In genomic region chr12:123232807-123233504, GRCh38 we compare ENCODE assay signal across 1 cellular context.
A peak's percentile ranks its signal among the peaks of the same experiment; 100 is the strongest.
TF ChIP-seq lines count a peak whose summit lies in the region.

Gene MPHOSPH9, minus strand, starts transcription at chr12:123233141. Its CDS starts 2,777 bp downstream, at chr12:123230364.
Gene MTRFR, plus strand, starts transcription at chr12:123233436. Its CDS starts 20,239 bp downstream, at chr12:123253675.

TF ChIP-seq in GM12878, 131 proteins besides CTCF, POLR2A, EP300 and RAD21 (continued from another document and continues in another):
- TF ChIP-seq NKRF (conservative IDR thresholded peaks at IDR 0.05) (peak; percentile 94), E2F4 (IDR thresholded peaks at IDR 0.05; ENCODE audit: low read depth, low read length) (peak; percentile 77), GATAD2B (conservative IDR thresholded peaks at IDR 0.05; ENCODE audit: low read depth) (peak; percentile 68; the same call in 1 of the 2 replicates), MTA2 (IDR thresholded peaks at IDR 0.05; ENCODE audit: low read depth) (no peak; the same call in 1 of the 2 replicates), CHD2 (IDR thresholded peaks at IDR 0.05; ENCODE audit: borderline replicate concordance, low read depth, low read length) (peak; percentile 90), NBN (IDR thresholded peaks at IDR 0.05) (peak; percentile 97), NR2F1 (conservative IDR thresholded peaks at IDR 0.05) (peak; percentile 97), BHLHE40 (IDR thresholded peaks at IDR 0.05; ENCODE audit: borderline replicate concordance in 1 of 2, low read depth in 2 of 2, low read length in 1 of 2) (peak in 1 of 2 experiments; percentile 57; a peak in 2 of 4 replicates), ASH2L (IDR thresholded peaks at IDR 0.05; ENCODE audit: borderline replicate concordance, low read depth) (no peak), NFXL1 (IDR thresholded peaks at IDR 0.05; ENCODE audit: borderline replicate concordance) (no peak), IRF5 (IDR thresholded peaks at IDR 0.05; ENCODE audit: borderline replicate concordance) (no peak), RAD51 (IDR thresholded peaks at IDR 0.05) (peak; percentile 66; the same call in 1 of the 2 replicates), ZNF687 (IDR thresholded peaks at IDR 0.05) (peak; percentile 96), MLLT1 (IDR thresholded peaks at IDR 0.05) (no peak; the same call in 1 of the 2 replicates), PML (IDR thresholded peaks at IDR 0.05; ENCODE audit: low read length) (peak; percentile 100), SIN3A (IDR thresholded peaks at IDR 0.05; ENCODE audit: low read depth, low read length) (peak; percentile 68), ATF3 (IDR thresholded peaks at IDR 0.05; ENCODE audit: borderline replicate concordance, extremely low read depth, low read depth, low read length) (no peak), SUPT20H (IDR thresholded peaks at IDR 0.05; ENCODE audit: borderline replicate concordance, control insufficient read depth, low read depth, low read length) (no peak), MAX (IDR thresholded peaks at IDR 0.05; ENCODE audit: low read depth, low read length) (0 out of 2 replicates have a peak, but pooled peaks have one; percentile 47), REST (IDR thresholded peaks at IDR 0.05; ENCODE audit: low read depth, low read length) (no peak), SP1 (IDR thresholded peaks at IDR 0.05; ENCODE audit: low read depth, low read length) (peak; percentile 86), PRDM15 (CRISPR knock-in tag; IDR thresholded peaks at IDR 0.05) (no peak), YY1 (IDR thresholded peaks at IDR 0.05; ENCODE audit: low read depth, low read length) (peak; percentile 35; the same call in 1 of the 2 replicates), DPF2 (IDR thresholded peaks at IDR 0.05) (peak; percentile 98), TAF1 (IDR thresholded peaks at IDR 0.05; ENCODE audit: borderline replicate concordance, low read depth, low read length) (peak; percentile 91), CBFB (IDR thresholded peaks at IDR 0.05; ENCODE audit: low read depth) (peak; percentile 96), EGR1 (IDR thresholded peaks at IDR 0.05; ENCODE audit: borderline replicate concordance in 1 of 2, low read depth in 2 of 2, low read length in 2 of 2) (peak in 1 of 2 experiments; percentile 58; a peak in 1 of 3 replicates), TBL1XR1 (IDR thresholded peaks at IDR 0.05; ENCODE audit: low read depth, low read length) (peak; percentile 69; the same call in 1 of the 2 replicates), SMC3 (IDR thresholded peaks at IDR 0.05; ENCODE audit: borderline replicate concordance, low read length) (peak; percentile 24; the same call in 1 of the 2 replicates), RCOR1 (conservative IDR thresholded peaks at IDR 0.05; ENCODE audit: low read depth, low read length) (0 out of 2 replicates have a peak, but pooled peaks have one; percentile 49), STAT1 (conservative IDR thresholded peaks at IDR 0.05) (peak; percentile 95), E4F1 (IDR thresholded peaks at IDR 0.05; ENCODE audit: borderline replicate concordance, partially characterized antibody) (peak; percentile 26)
